In genomic region chr10:24778298-24778697, GRCh38 we compare ENCODE assay signal across 34 cellular contexts.
"Had no signal": no experiment of that assay in that cellular context is flagged by ENCODE, and none has a peak within 500 bp of the region (broad histone marks: within the 10 kb centered on the region; RNA-seq: fewer than 3 reads in every experiment).

No MANE protein-coding gene starts in this region.

- H3K9me3 ChIP-seq: adrenal gland, body of pancreas, breast epithelium had no signal

- H3K4me1 ChIP-seq: adrenal gland, body of pancreas, breast epithelium had no signal

- H3K27ac ChIP-seq: adrenal gland, body of pancreas, brain microvascular endothelial cell, breast epithelium, VCaP had no signal

- ATAC-seq: activated CD8-positive, alpha-beta T cell treated with anti-CD3 and anti-CD28 coated beads for 36 hours; activated naive CD4-positive, alpha-beta T cell treated with anti-CD3 and anti-CD28 coated beads, Interleukin-2, amount 50 U/mL, for 72 hours; activated T-cell treated with anti-CD3 and anti-CD28 coated beads, Interleukin-2, amount 50 U/mL, for 4 hours; activated T-cell treated with anti-CD3 and anti-CD28 coated beads, Interleukin-2, amount 50 U/mL, for 72 hours; activated T-helper 17 cell treated with anti-CD3 and anti-CD28 coated beads, Interleukin-2, amount 50 U/mL, for 72 hours; body of pancreas had no signal

- H3K36me3 ChIP-seq: adrenal gland, brain microvascular endothelial cell, breast epithelium had no signal

- H3K4me3 ChIP-seq: adrenal gland, body of pancreas, breast epithelium had no signal

- FAIRE-seq: astrocyte, TTC549 had no signal

- DNase-seq: activated B cell treated with CpG ODN at 0.5 μM for 24 hours; activated CD4-positive, alpha-beta memory T cell treated with anti-CD3 and anti-CD28 coated beads for 36 hours; activated CD4-positive, alpha-beta T cell treated with anti-CD3 and anti-CD28 coated beads for 4 hours; activated CD4-positive, alpha-beta T cell treated with anti-CD3 and anti-CD28 coated beads, Interleukin-2, amount 10 ng/mL, durations not matched to agents 24 days and 14 days; activated CD4-positive, alpha-beta T cell treated with anti-CD3 and anti-CD28 coated beads, Interleukin-2, amount 50 U/mL, for 1 hour; activated CD4-positive, alpha-beta T cell treated with anti-CD3 and anti-CD28 coated beads, Interleukin-2, amount 50 U/mL, for 4 hours; activated CD4-positive, CD25-positive, alpha-beta regulatory T cell treated with anti-CD3 and anti-CD28 coated beads, Interleukin-2, amount 50 U/mL, for 72 hours; activated CD8-positive, alpha-beta memory T cell treated with anti-CD3 and anti-CD28 coated beads, Interleukin-2, amount 50 U/mL, for 4 hours; activated CD8-positive, alpha-beta T cell treated with anti-CD3 and anti-CD28 coated beads for 36 hours; activated effector memory CD4-positive, alpha-beta T cell treated with anti-CD3 and anti-CD28 coated beads, Interleukin-2, amount 50 U/mL, for 16 hours; activated gamma-delta T cell treated with Interleukin-2 at 50 U/mL for 16 hours; activated naive CD4-positive, alpha-beta T cell; activated naive CD4-positive, alpha-beta T cell treated with anti-CD3 and anti-CD28 coated beads for 36 hours; activated naive CD4-positive, alpha-beta T cell treated with anti-CD3 and anti-CD28 coated beads, Interleukin-2, amount 50 U/mL, for 16 hours; activated naive CD8-positive, alpha-beta T cell treated with anti-CD3 and anti-CD28 coated beads for 36 hours; activated T-cell treated with anti-CD3 and anti-CD28 coated beads for 4 hours; activated T-cell treated with anti-CD3 and anti-CD28 coated beads, Interleukin-2, amount 50 U/mL, for 1 hour; activated T-cell treated with anti-CD3 and anti-CD28 coated beads, Interleukin-2, amount 50 U/mL, for 4 hours; activated T-cell treated with anti-CD3 and anti-CD28 coated beads, Interleukin-2, amount 50 U/mL, for 72 hours; adrenal gland; amniotic stem cell; aorta; body of pancreas; brain microvascular endothelial cell; central memory CD4-positive, alpha-beta T cell; T-helper 1 cell; T-helper 2 cell; T-helper 9 cell had no signal

- H3K27me3 ChIP-seq: adrenal gland, body of pancreas, brain microvascular endothelial cell, breast epithelium had no signal
